1 cellular context compared by ENCODE assay signal in the genomic region with DNA sequence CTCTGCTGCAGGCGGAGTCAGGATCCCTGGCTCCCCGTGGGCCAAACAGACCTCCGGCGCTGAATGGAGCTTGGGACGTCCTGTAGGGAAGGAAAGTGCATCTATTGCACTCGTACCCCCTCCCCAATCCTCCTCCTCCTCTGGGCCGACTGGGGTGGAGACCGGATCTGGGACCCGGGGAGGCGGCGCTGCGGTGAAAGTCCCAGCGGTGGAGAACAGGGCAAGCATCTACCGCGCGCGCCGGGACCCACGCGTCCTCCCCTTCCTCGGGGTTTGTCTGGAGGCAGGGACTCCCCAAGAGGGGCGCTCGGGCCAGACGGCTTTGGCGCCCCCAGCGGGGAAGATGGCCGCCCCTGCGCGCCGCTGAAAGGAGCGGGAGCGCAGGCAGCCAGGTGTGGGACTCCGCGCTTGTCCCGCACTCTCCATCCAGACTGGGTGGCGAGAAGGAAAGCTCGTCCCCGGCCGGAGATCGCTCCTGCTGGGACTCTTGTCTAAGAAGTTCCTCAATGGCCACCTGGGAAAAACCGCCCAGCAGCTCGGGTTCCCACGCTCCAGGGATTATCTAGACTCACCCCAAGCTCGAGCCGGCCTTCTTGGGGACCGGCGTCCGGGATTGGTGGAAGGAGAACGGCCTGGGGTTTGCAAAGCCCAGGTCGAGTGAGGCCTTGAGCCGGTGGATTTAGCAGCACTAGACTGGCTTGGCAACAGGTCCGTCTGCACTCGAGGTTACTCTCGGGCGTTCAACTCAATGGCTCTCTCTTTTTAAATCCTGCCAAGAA.
A peak's percentile ranks its signal among the peaks of the same experiment; 100 is the strongest.
TF ChIP-seq lines count a peak whose summit lies in the region.

No MANE protein-coding gene starts in this region.

TF ChIP-seq in A549, 52 proteins besides CTCF, POLR2A, EP300 and RAD21 (continued from another document):
- TF ChIP-seq, protein P1, sequence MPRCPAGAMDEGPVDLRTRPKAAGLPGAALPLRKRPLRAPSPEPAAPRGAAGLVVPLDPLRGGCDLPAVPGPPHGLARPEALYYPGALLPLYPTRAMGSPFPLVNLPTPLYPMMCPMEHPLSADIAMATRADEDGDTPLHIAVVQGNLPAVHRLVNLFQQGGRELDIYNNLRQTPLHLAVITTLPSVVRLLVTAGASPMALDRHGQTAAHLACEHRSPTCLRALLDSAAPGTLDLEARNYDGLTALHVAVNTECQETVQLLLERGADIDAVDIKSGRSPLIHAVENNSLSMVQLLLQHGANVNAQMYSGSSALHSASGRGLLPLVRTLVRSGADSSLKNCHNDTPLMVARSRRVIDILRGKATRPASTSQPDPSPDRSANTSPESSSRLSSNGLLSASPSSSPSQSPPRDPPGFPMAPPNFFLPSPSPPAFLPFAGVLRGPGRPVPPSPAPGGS (IDR thresholded peaks at IDR 0.05) = 0 out of 3 replicates have a peak, but pooled peaks have one; percentile 15
- no peak for TF ChIP-seq GATA3 (IDR thresholded peaks at IDR 0.05; ENCODE audit: borderline replicate concordance)
